6 cellular contexts compared by ENCODE assay signal in the genomic region with DNA sequence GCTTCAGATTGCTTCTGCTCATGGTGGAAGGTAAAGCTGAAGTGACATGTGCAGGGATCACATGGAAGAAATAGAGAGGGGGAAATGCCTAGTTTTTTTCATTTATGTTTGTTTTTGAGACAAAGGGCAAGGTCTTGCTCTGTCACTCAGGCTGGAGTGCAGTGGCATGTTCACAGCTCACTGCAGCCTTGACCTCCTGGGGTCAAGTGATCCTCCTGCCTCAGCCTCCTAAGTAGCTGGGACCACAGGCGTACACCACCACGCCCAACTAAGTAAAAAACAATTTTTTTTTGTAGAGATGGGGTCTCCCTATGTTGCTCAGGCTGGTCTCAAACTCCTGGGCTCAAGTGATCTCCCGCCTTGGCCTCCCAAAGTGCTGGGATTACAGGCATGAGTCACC. TPM values are rescaled to one million over a fixed set of nuclear protein-coding genes. Genes with fewer than 3 reads are reported as not detected.
A peak's percentile ranks its signal among the peaks of the same experiment; 100 is the strongest.
DNase-seq lines count a peak whose midpoint lies in the region; ATAC-seq, FAIRE-seq and TF ChIP-seq lines count a peak whose summit lies in the region.
"Not testable (repeated sequence)": the region's sequence is repeated elsewhere in the genome, so short reads cannot be mapped to it uniquely, and the experiment has no call there.
"Had no signal": no experiment of that assay in that cellular context is flagged by ENCODE, and none has a peak within 500 bp of the region (broad histone marks: within the 10 kb centered on the region; RNA-seq: fewer than 3 reads in every experiment).

No MANE protein-coding gene starts in this region.

- H4K20me1 ChIP-seq in HepG2 (ENCODE audit: insufficient read depth, low read length); neural progenitor cell (ENCODE audit: low read depth): not testable (repeated sequence)

- H3K4me1 ChIP-seq in HepG2 (ENCODE audit: insufficient read depth, low read length); neural progenitor cell: not testable (repeated sequence)

- TF ChIP-seq CTCF in HepG2 (CRISPR knock-in tag; IDR thresholded peaks at IDR 0.05); neural progenitor cell (IDR thresholded peaks at IDR 0.05): not testable (repeated sequence)

- not testable (repeated sequence) for H3K9me3 ChIP-seq in HepG2 (ENCODE audit: low read length); neural progenitor cell (ENCODE audit: low read depth)

- not testable (repeated sequence) for H3K4me3 Mint-ChIP-seq in neural progenitor cell

- POLR2A ChIA-PET in HepG2 (lab: Yijun Ruan, JAX) = not testable (repeated sequence)

- not testable (repeated sequence) for TF ChIP-seq RAD21 in HepG2 (CRISPR knock-in tag; IDR thresholded peaks at IDR 0.05)

- not testable (repeated sequence) for ATAC-seq in HepG2

- WGBS in HepG2 (ENCODE audit: low lambda C conversion rate) = 26% methylated on average over 3 of the region's 3 CpGs

- TF ChIP-seq EP300 in HepG2 (IDR thresholded peaks at IDR 0.05; ENCODE audit: low read depth in 2 of 2, low read length in 2 of 2); HepG2 (CRISPR knock-in tag; IDR thresholded peaks at IDR 0.05; ENCODE audit: borderline replicate concordance): not testable (repeated sequence)

- CTCF ChIA-PET in HepG2 (lab: Yijun Ruan, JAX; ENCODE audit: low intra/inter-chr PET ratio, low total read pairs) = not testable (repeated sequence)

- H3K27ac ChIP-seq in HepG2 (ENCODE audit: extremely low read length, insufficient read depth, low read length); neural progenitor cell: not testable (repeated sequence)

- intact Hi-C loops in HepG2 (cut with micrococcal nuclease; ENCODE audit: unreplicated experiment) = not testable (repeated sequence)

- H3K36me3 Mint-ChIP-seq in neural progenitor cell = not testable (repeated sequence)

- not testable (repeated sequence) for H3K27me3 Mint-ChIP-seq in neural progenitor cell (ENCODE audit: insufficient read depth, low read depth)

- not testable (repeated sequence) for H3K4me1 Mint-ChIP-seq in neural progenitor cell

- not testable (repeated sequence) for TF ChIP-seq POLR2A in HepG2 (IDR thresholded peaks at IDR 0.05; ENCODE audit: insufficient read depth in 1 of 2, low read depth in 2 of 2, low read length in 2 of 2)

- not testable (repeated sequence) for H3K79me2 ChIP-seq in HepG2 (ENCODE audit: insufficient read depth, low read length); neural progenitor cell (ENCODE audit: low read depth)

- FAIRE-seq in HepG2 (lab: Jason Lieb, UNC) = not testable (repeated sequence)

- in situ Hi-C loops in HepG2 (cut with HindIII; ENCODE audit: extremely low pct_ligation_motif_present, low pct_unique_long_range_greater_than_20kb) = not testable (repeated sequence)

- H3K36me3 ChIP-seq in HepG2 (replicated peaks in 1 of 2; ENCODE audit: control insufficient read depth in 1 of 2, insufficient read depth in 2 of 2, low read length in 2 of 2); neural progenitor cell: not testable (repeated sequence)

- DNase-seq in HepG2 (ENCODE audit: low spot score); neural progenitor cell (ENCODE audit: low spot score): not testable (repeated sequence)

- not testable (repeated sequence) for H2AFZ ChIP-seq in HepG2 (ENCODE audit: low read length); neural progenitor cell (replicated peaks)

- peaks cover 20% of the 10 kb centered on the region for H3K9me3 Mint-ChIP-seq in neural progenitor cell

- H3F3A ChIP-seq in neural progenitor cell (ENCODE audit: low read depth) = not testable (repeated sequence)

- H3K4me3 ChIP-seq in HepG2 (replicated peaks in 1 of 3; ENCODE audit: insufficient read depth in 1 of 3, low read depth in 2 of 3, low read length in 3 of 3); neural progenitor cell: not testable (repeated sequence)

- H3K9ac ChIP-seq in HepG2 (ENCODE audit: insufficient read depth, low read depth, low read length); neural progenitor cell: not testable (repeated sequence)

- peak overlapping the region; percentile 72 for H3K27ac Mint-ChIP-seq in neural progenitor cell

- H3K4me2 ChIP-seq in HepG2 (ENCODE audit: low read depth, low read length); neural progenitor cell: not testable (repeated sequence)

- H3K27me3 ChIP-seq in HepG2 (ENCODE audit: control insufficient read depth in 1 of 2, insufficient read depth in 2 of 2, low read length in 2 of 2); neural progenitor cell: not testable (repeated sequence)

- BruUV-seq in HepG2 (replicated peaks; lab: Mats Ljungman, UMichigan) = not testable (repeated sequence)

TF ChIP-seq in HepG2, 621 proteins besides CTCF, POLR2A, EP300 and RAD21 (continues in another document):
- 0 out of 2 replicates have a peak, but pooled peaks have one; percentile 25 for TF ChIP-seq NR2F2 (IDR thresholded peaks at IDR 0.05; ENCODE audit: borderline replicate concordance, low read depth)
- 0 out of 2 replicates have a peak, but pooled peaks have one; percentile 17 for TF ChIP-seq ZMYM2 (CRISPR knock-in tag; IDR thresholded peaks at IDR 0.05)
- TF ChIP-seq ZNF460 (CRISPR knock-in tag; IDR thresholded peaks at IDR 0.05; ENCODE audit: borderline replicate concordance) = peak; percentile 68; the same call in 1 of the 2 replicates
- peak; percentile 59 to 83; a peak in 3 of 4 replicates for TF ChIP-seq NR2F1 (CRISPR knock-in tag; IDR thresholded peaks at IDR 0.05)
- TF ChIP-seq, protein P1, sequence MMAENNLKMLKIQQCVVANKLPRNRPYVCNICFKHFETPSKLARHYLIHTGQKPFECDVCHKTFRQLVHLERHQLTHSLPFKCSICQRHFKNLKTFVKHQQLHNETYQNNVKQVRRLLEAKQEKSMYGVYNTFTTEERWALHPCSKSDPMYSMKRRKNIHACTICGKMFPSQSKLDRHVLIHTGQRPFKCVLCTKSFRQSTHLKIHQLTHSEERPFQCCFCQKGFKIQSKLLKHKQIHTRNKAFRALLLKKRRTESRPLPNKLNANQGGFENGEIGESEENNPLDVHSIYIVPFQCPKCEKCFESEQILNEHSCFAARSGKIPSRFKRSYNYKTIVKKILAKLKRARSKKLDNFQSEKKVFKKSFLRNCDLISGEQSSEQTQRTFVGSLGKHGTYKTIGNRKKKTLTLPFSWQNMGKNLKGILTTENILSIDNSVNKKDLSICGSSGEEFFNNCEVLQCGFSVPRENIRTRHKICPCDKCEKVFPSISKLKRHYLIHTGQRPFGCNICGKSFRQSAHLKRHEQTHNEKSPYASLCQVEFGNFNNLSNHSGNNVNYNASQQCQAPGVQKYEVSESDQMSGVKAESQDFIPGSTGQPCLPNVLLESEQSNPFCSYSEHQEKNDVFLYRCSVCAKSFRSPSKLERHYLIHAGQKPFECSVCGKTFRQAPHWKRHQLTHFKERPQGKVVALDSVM (CRISPR knock-in tag; IDR thresholded peaks at IDR 0.05) = peak; percentile 93
- peak; percentile 56; the same call in 1 of the 2 replicates for TF ChIP-seq ZMYM3 (CRISPR knock-in tag; IDR thresholded peaks at IDR 0.05)
- 0 out of 2 replicates have a peak, but pooled peaks have one; percentile 18 for TF ChIP-seq ZMYM4 (CRISPR knock-in tag; IDR thresholded peaks at IDR 0.05)
- 0 out of 2 replicates have a peak, but pooled peaks have one; percentile 47 for TF ChIP-seq POGZ (CRISPR knock-in tag; IDR thresholded peaks at IDR 0.05)
- TF ChIP-seq NR2F6 (IDR thresholded peaks at IDR 0.05) = peak; percentile 73
- TF ChIP-seq NR2F6 (CRISPR knock-in tag; IDR thresholded peaks at IDR 0.05) = peak; percentile 84

RNA-seq across cellular contexts. Expression of a gene that starts 19.6 kb away (rescaled TPM):
- not detected in 2 replicates for total RNA-seq in HepG2 (2016; rRNA removed; fragmentation: Illumina TruSeq; extraction: Trizol)
- not detected in 2 replicates for total RNA-seq in HepG2 (2016; cell fraction: cytosol; rRNA removed; fragmentation: Illumina TruSeq; extraction: Trizol; ENCODE audit: low read depth)
- not detected in 2 replicates for total RNA-seq in HepG2 (2016; cell fraction: insoluble cytoplasmic fraction; rRNA removed; fragmentation: Illumina TruSeq; extraction: Trizol)
- total RNA-seq in HepG2 (2016; cell fraction: membrane; rRNA removed; fragmentation: Illumina TruSeq; extraction: Trizol) = not detected in 2 replicates
- total RNA-seq in HepG2 (2016; cell fraction: nucleus; rRNA removed; fragmentation: Illumina TruSeq; extraction: Trizol) = not detected in 2 replicates
- polyA plus RNA-seq in HepG2 (2011; rRNA removed) = 0.15 and 0.18 TPM in 2 replicates
- polyA plus RNA-seq in HepG2 (2011; cell fraction: cytosol; rRNA removed) = 0.03 and 0.15 TPM in 2 replicates
- polyA plus RNA-seq in HepG2 (2011; cell fraction: nucleus; rRNA removed) = 0.10 TPM in 1 of 2 replicates, not detected in the other
- polyA plus RNA-seq in HepG2 (2012) = 0.19 and 0.35 TPM in 2 replicates
- polyA plus RNA-seq in HepG2 (2016; cell fraction: cytosol; fragmentation: Illumina TruSeq; extraction: Trizol; ENCODE audit: low read depth) = not detected in 2 replicates
- not detected in 2 replicates for polyA plus RNA-seq in HepG2 (2016; cell fraction: insoluble cytoplasmic fraction; fragmentation: Illumina TruSeq; extraction: Trizol; ENCODE audit: low read depth)
- polyA plus RNA-seq in HepG2 (2016; cell fraction: membrane; fragmentation: Illumina TruSeq; extraction: Trizol; ENCODE audit: low read depth) = not detected in 2 replicates
- polyA plus RNA-seq in HepG2 (2016; cell fraction: nucleus; fragmentation: Illumina TruSeq; extraction: Trizol; ENCODE audit: insufficient read depth, low read depth) = 0.31 TPM in 1 of 2 replicates, not detected in the other
- 0.42 TPM in 1 of 2 replicates, not detected in the other for polyA minus RNA-seq in HepG2 (2011; rRNA and poly(A)+ RNA removed; ENCODE audit: low replicate concordance)
- polyA minus RNA-seq in HepG2 (2011; cell fraction: cytosol; rRNA and poly(A)+ RNA removed) = not detected in 2 replicates
- polyA minus RNA-seq in HepG2 (2011; cell fraction: nucleus; rRNA and poly(A)+ RNA removed) = 0.26 and 0.37 TPM in 2 replicates
- total RNA-seq in neural progenitor cell (ENCODE audit: low replicate concordance) = 0.22 and 0.56 TPM in 2 replicates
- total RNA-seq: A673, Daoy had no signal
- polyA plus RNA-seq: BJ, CD14-positive monocyte had no signal
